7 cellular contexts compared by ENCODE assay signal in the genomic region with DNA sequence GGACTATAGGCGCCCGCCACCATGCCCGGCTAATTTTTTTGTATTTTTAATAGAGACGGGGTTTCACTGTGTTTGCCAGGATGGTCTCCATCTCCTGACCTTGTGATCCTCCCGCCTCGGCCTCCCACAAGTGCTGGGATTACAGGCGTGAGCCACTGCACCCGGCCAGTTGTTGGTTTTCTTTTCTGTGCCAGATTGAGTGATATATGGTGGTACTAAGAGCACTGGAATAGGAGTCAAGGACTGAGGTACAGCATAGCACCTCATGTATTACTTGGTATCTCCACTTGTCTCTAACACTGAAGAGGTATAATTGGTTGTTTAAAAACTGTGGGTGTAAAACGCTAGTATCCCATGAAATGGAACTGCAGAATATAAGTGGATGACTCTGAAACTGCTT. TPM values are rescaled to one million over a fixed set of nuclear protein-coding genes. Genes with fewer than 3 reads are reported as not detected.
A peak's percentile ranks its signal among the peaks of the same experiment; 100 is the strongest.
DNase-seq lines count a peak whose midpoint lies in the region; ATAC-seq and TF ChIP-seq lines count a peak whose summit lies in the region.
"Not testable (repeated sequence)": the region's sequence is repeated elsewhere in the genome, so short reads cannot be mapped to it uniquely, and the experiment has no call there.

No MANE protein-coding gene starts in this region.

- peaks cover 48% of the 10 kb centered on the region for H3K4me1 Mint-ChIP-seq in CD8-positive, alpha-beta T cell (ENCODE audit: low read depth)
- H3K4me1 Mint-ChIP-seq in IgD-negative memory B cell, result peaks cover 20 to 31% (median 29%) of the 10 kb centered on the region in 3 donors
- H3K4me1 Mint-ChIP-seq in activated CD4-positive, alpha-beta memory T cell treated with anti-CD3 and anti-CD28 coated beads for 36 hours (ENCODE audit: low read depth), result peaks cover 48% of the 10 kb centered on the region
- peaks cover 42% of the 10 kb centered on the region for H3K4me1 Mint-ChIP-seq in activated naive CD4-positive, alpha-beta T cell treated with anti-CD3 and anti-CD28 coated beads, Interleukin-2, amount 10 ng/mL, durations not matched to agents 7 days and 5 days
- peaks cover 43% of the 10 kb centered on the region for H3K4me1 Mint-ChIP-seq in central memory CD8-positive, alpha-beta T cell
- H3K4me1 Mint-ChIP-seq in naive thymus-derived CD8-positive, alpha-beta T cell, result peaks cover 27 to 48% (median 43%) of the 10 kb centered on the region in 4 donors
- H3K4me1 Mint-ChIP-seq in stimulated activated memory B cell treated with anti-CD40 and anti-IgM and Interleukin-4, amounts not matched to agents 10 μg/mL and 1 μg/mL and 100 μg/mL, for 72 hours, result peaks cover 44% of the 10 kb centered on the region

- not testable (repeated sequence) for H3K4me3 ChIP-seq in CD8-positive, alpha-beta T cell (ENCODE audit: low read depth, low read length)

- H3K4me3 Mint-ChIP-seq in CD8-positive, alpha-beta T cell; IgD-negative memory B cell; activated CD4-positive, alpha-beta memory T cell treated with anti-CD3 and anti-CD28 coated beads for 36 hours; activated naive CD4-positive, alpha-beta T cell treated with anti-CD3 and anti-CD28 coated beads, Interleukin-2, amount 10 ng/mL, durations not matched to agents 7 days and 5 days; central memory CD8-positive, alpha-beta T cell; stimulated activated memory B cell treated with anti-CD40 and anti-IgM and Interleukin-4, amounts not matched to agents 10 μg/mL and 1 μg/mL and 100 μg/mL, for 72 hours: not testable (repeated sequence)
- peak overlapping the region in 2 of 10 donors; percentile 2 to 6 for H3K4me3 Mint-ChIP-seq in naive thymus-derived CD8-positive, alpha-beta T cell

- peak overlapping the region; percentile 62 for H3K27ac Mint-ChIP-seq in CD8-positive, alpha-beta T cell
- H3K27ac Mint-ChIP-seq in IgD-negative memory B cell, result peak overlapping the region; percentile 28 to 83 (median 81)
- H3K27ac Mint-ChIP-seq in activated CD4-positive, alpha-beta memory T cell treated with anti-CD3 and anti-CD28 coated beads for 36 hours, result peak overlapping the region; percentile 19
- H3K27ac Mint-ChIP-seq in activated naive CD4-positive, alpha-beta T cell treated with anti-CD3 and anti-CD28 coated beads, Interleukin-2, amount 10 ng/mL, durations not matched to agents 7 days and 5 days, result peak overlapping the region; percentile 1
- H3K27ac Mint-ChIP-seq in central memory CD8-positive, alpha-beta T cell (ENCODE audit: low read depth), result peak overlapping the region; percentile 19
- H3K27ac Mint-ChIP-seq in naive thymus-derived CD8-positive, alpha-beta T cell, result peak overlapping the region in 8 of 10 donors; percentile 8 to 71 (median 18)
- H3K27ac Mint-ChIP-seq in stimulated activated memory B cell treated with anti-CD40 and anti-IgM and Interleukin-4, amounts not matched to agents 10 μg/mL and 1 μg/mL and 100 μg/mL, for 72 hours, result peak overlapping the region; percentile 65

- peaks cover 38% of the 10 kb centered on the region for H3K36me3 Mint-ChIP-seq in CD8-positive, alpha-beta T cell
- not testable (repeated sequence) for H3K36me3 Mint-ChIP-seq in IgD-negative memory B cell
- H3K36me3 Mint-ChIP-seq in activated CD4-positive, alpha-beta memory T cell treated with anti-CD3 and anti-CD28 coated beads for 36 hours, result peaks cover 13% of the 10 kb centered on the region
- H3K36me3 Mint-ChIP-seq in activated naive CD4-positive, alpha-beta T cell treated with anti-CD3 and anti-CD28 coated beads, Interleukin-2, amount 10 ng/mL, durations not matched to agents 7 days and 5 days, result peaks cover 34% of the 10 kb centered on the region
- H3K36me3 Mint-ChIP-seq in central memory CD8-positive, alpha-beta T cell (ENCODE audit: insufficient read depth), result peaks cover 23% of the 10 kb centered on the region
- H3K36me3 Mint-ChIP-seq in naive thymus-derived CD8-positive, alpha-beta T cell, result peaks cover 0 to 38% (median 1%) of the 10 kb centered on the region in 3 donors
- H3K36me3 Mint-ChIP-seq in stimulated activated memory B cell treated with anti-CD40 and anti-IgM and Interleukin-4, amounts not matched to agents 10 μg/mL and 1 μg/mL and 100 μg/mL, for 72 hours, result peaks cover 18% of the 10 kb centered on the region

- CTCF ChIA-PET in CD8-positive, alpha-beta T cell (lab: Charles Lee); activated CD4-positive, alpha-beta memory T cell treated with anti-CD3 and anti-CD28 coated beads for 36 hours (lab: Charles Lee); activated naive CD4-positive, alpha-beta T cell treated with anti-CD3 and anti-CD28 coated beads, Interleukin-2, amount 10 ng/mL, durations not matched to agents 7 days and 5 days (lab: Charles Lee): not testable (repeated sequence)

- H3K27ac ChIP-seq in CD8-positive, alpha-beta T cell (ENCODE audit: low read depth, low read length), result not testable (repeated sequence)

- peaks cover 33% of the 10 kb centered on the region for H3K4me1 ChIP-seq in CD8-positive, alpha-beta T cell (ENCODE audit: insufficient read depth, low read length)

- not testable (repeated sequence) for H3K9me3 Mint-ChIP-seq in CD8-positive, alpha-beta T cell; IgD-negative memory B cell; activated CD4-positive, alpha-beta memory T cell treated with anti-CD3 and anti-CD28 coated beads for 36 hours; activated naive CD4-positive, alpha-beta T cell treated with anti-CD3 and anti-CD28 coated beads, Interleukin-2, amount 10 ng/mL, durations not matched to agents 7 days and 5 days; central memory CD8-positive, alpha-beta T cell; naive thymus-derived CD8-positive, alpha-beta T cell; stimulated activated memory B cell treated with anti-CD40 and anti-IgM and Interleukin-4, amounts not matched to agents 10 μg/mL and 1 μg/mL and 100 μg/mL, for 72 hours

- H3K36me3 ChIP-seq in CD8-positive, alpha-beta T cell (ENCODE audit: insufficient read depth, low read length), result not testable (repeated sequence)

- TF ChIP-seq CTCF in CD8-positive, alpha-beta T cell (IDR thresholded peaks at IDR 0.05), result not testable (repeated sequence)

- H3K9me3 ChIP-seq in CD8-positive, alpha-beta T cell (ENCODE audit: low read length), result not testable (repeated sequence)

- ATAC-seq in CD8-positive, alpha-beta T cell; central memory CD8-positive, alpha-beta T cell (replicated peaks; ENCODE audit: extremely low read depth, poor library complexity, severe bottlenecking); naive thymus-derived CD8-positive, alpha-beta T cell; stimulated activated memory B cell treated with anti-CD40 and anti-IgM and Interleukin-4, amounts not matched to agents 10 μg/mL and 1 μg/mL and 100 μg/mL, for 72 hours: not testable (repeated sequence)

- DNase-seq in CD8-positive, alpha-beta T cell; activated CD4-positive, alpha-beta memory T cell treated with anti-CD3 and anti-CD28 coated beads for 36 hours; activated naive CD4-positive, alpha-beta T cell treated with anti-CD3 and anti-CD28 coated beads, Interleukin-2, amount 10 ng/mL, durations not matched to agents 7 days and 5 days; central memory CD8-positive, alpha-beta T cell (ENCODE audit: low spot score in 2 of 2); naive thymus-derived CD8-positive, alpha-beta T cell: not testable (repeated sequence)

- intact Hi-C loops in CD8-positive, alpha-beta T cell (cut with DNase I, micrococcal nuclease), result loop anchor here in 1 of 2 experiments (2.0 kb wide), 1 partner anchor 17 kb away; no protein-coding TSS in a partner anchor
- intact Hi-C loops in activated CD4-positive, alpha-beta memory T cell treated with anti-CD3 and anti-CD28 coated beads for 36 hours (cut with micrococcal nuclease), result not testable (repeated sequence)

- not testable (repeated sequence) for H3K27me3 Mint-ChIP-seq in CD8-positive, alpha-beta T cell (ENCODE audit: low read depth); IgD-negative memory B cell; activated CD4-positive, alpha-beta memory T cell treated with anti-CD3 and anti-CD28 coated beads for 36 hours; activated naive CD4-positive, alpha-beta T cell treated with anti-CD3 and anti-CD28 coated beads, Interleukin-2, amount 10 ng/mL, durations not matched to agents 7 days and 5 days; central memory CD8-positive, alpha-beta T cell; naive thymus-derived CD8-positive, alpha-beta T cell; stimulated activated memory B cell treated with anti-CD40 and anti-IgM and Interleukin-4, amounts not matched to agents 10 μg/mL and 1 μg/mL and 100 μg/mL, for 72 hours

- POLR2A ChIA-PET in CD8-positive, alpha-beta T cell (lab: Charles Lee); activated CD4-positive, alpha-beta memory T cell treated with anti-CD3 and anti-CD28 coated beads for 36 hours (lab: Charles Lee); naive thymus-derived CD8-positive, alpha-beta T cell (lab: Charles Lee): not testable (repeated sequence)

- H3K27me3 ChIP-seq in CD8-positive, alpha-beta T cell (ENCODE audit: insufficient read depth, low read length), result not testable (repeated sequence)

RNA-seq across cellular contexts. Expression of gene ASXL1, which starts 25.3 kb away (rescaled TPM):
- 100 to 1,000 TPM; 197 to 200 TPM for total RNA-seq in CD8-positive, alpha-beta T cell
- 24.5 TPM for polyA plus RNA-seq in IgD-negative memory B cell
- total RNA-seq in activated CD4-positive, alpha-beta memory T cell treated with anti-CD3 and anti-CD28 coated beads for 36 hours, result 100 to 1,000 TPM; 141 to 147 TPM
- 100 to 1,000 TPM; 147 to 149 TPM for total RNA-seq in naive thymus-derived CD8-positive, alpha-beta T cell
- 10 to 100 TPM; 15.2 to 20.1 (median 18.4) TPM for polyA plus RNA-seq in naive thymus-derived CD8-positive, alpha-beta T cell

Comparison
In these comparisons a context has a peak if more than half of its experiments do, and no peak if none do; other contexts are left out.
1. H3K27ac Mint-ChIP-seq: peak in every context shown above with its lines; median percentile 81 in IgD-negative memory B cell; 65 in stimulated activated memory B cell treated with anti-CD40 and anti-IgM and Interleukin-4, amounts not matched to agents 10 μg/mL and 1 μg/mL and 100 μg/mL, for 72 hours; 62 in CD8-positive, alpha-beta T cell; 19 in activated CD4-positive, alpha-beta memory T cell treated with anti-CD3 and anti-CD28 coated beads for 36 hours; 19 in central memory CD8-positive, alpha-beta T cell; 18 in naive thymus-derived CD8-positive, alpha-beta T cell; 1 in activated naive CD4-positive, alpha-beta T cell treated with anti-CD3 and anti-CD28 coated beads, Interleukin-2, amount 10 ng/mL, durations not matched to agents 7 days and 5 days.